In genomic region chr4:181656748-181657147, GRCh38 we compare ENCODE assay signal across 29 cellular contexts.
"Had no signal": no experiment of that assay in that cellular context is flagged by ENCODE, and none has a peak within 500 bp of the region (broad histone marks: within the 10 kb centered on the region; RNA-seq: fewer than 3 reads in every experiment).

No MANE protein-coding gene starts in this region.

- H3K27me3 Mint-ChIP-seq: dendritic cell treated with granulocyte-macrophage colony-stimulating factor and Interleukin-4, amounts not matched to agents 40 ng/mL and 50 ng/mL, for 4 days; effector memory CD8-positive, alpha-beta T cell had no signal

- DNase-seq: colonic mucosa; cortex of kidney; dermis blood vessel endothelial cell; dorsolateral prefrontal cortex; effector CD4-positive, alpha-beta T cell; effector CD8-positive, alpha-beta T cell; effector memory CD4-positive, alpha-beta T cell; effector memory CD8-positive, alpha-beta T cell; endodermal cell; erythroblast; esophagus squamous epithelium; foreskin fibroblast; foreskin keratinocyte; foreskin melanocyte; gastrocnemius medialis; glutamatergic neuron; head of caudate nucleus; heart left ventricle; heart right ventricle had no signal

- H3K9me3 ChIP-seq: colonic mucosa, esophagus muscularis mucosa, esophagus squamous epithelium, gastrocnemius medialis, gastroesophageal sphincter, heart left ventricle had no signal

- H3K27ac Mint-ChIP-seq: dendritic cell treated with granulocyte-macrophage colony-stimulating factor and Interleukin-4, amounts not matched to agents 40 ng/mL and 50 ng/mL, for 4 days; effector memory CD8-positive, alpha-beta T cell; endodermal cell had no signal

- FAIRE-seq: colon, endometrium, endothelial cell of umbilical vein, frontal cortex had no signal

- H3K27ac ChIP-seq: colonic mucosa, coronary artery, dorsolateral prefrontal cortex, epithelial cell of prostate, esophagus muscularis mucosa, esophagus squamous epithelium, foreskin keratinocyte, gastrocnemius medialis, gastroesophageal sphincter, heart left ventricle, heart right ventricle had no signal

- H3K4me3 ChIP-seq: colonic mucosa, coronary artery, dorsolateral prefrontal cortex, esophagus muscularis mucosa, esophagus squamous epithelium, gastrocnemius medialis, gastroesophageal sphincter, heart left ventricle, heart right ventricle had no signal

- H3K4me3 Mint-ChIP-seq: dendritic cell treated with granulocyte-macrophage colony-stimulating factor and Interleukin-4, amounts not matched to agents 40 ng/mL and 50 ng/mL, for 4 days; effector memory CD8-positive, alpha-beta T cell; endodermal cell had no signal

- ATAC-seq: effector memory CD8-positive, alpha-beta T cell; esophagus mucosa; foreskin keratinocyte; gastrocnemius medialis; gastroesophageal sphincter; heart left ventricle; heart right ventricle had no signal

- H3K36me3 ChIP-seq: colonic mucosa, esophagus muscularis mucosa, esophagus squamous epithelium, gastrocnemius medialis, gastroesophageal sphincter, heart left ventricle, heart right ventricle had no signal

- H3K9me3 Mint-ChIP-seq: endodermal cell had no signal

- H3K4me1 ChIP-seq: colonic mucosa, esophagus muscularis mucosa, esophagus squamous epithelium, foreskin keratinocyte, gastrocnemius medialis, gastroesophageal sphincter had no signal

- H3K27me3 ChIP-seq: colonic mucosa, esophagus muscularis mucosa, esophagus squamous epithelium, foreskin keratinocyte, gastrocnemius medialis, gastroesophageal sphincter, heart left ventricle, heart right ventricle had no signal
